ENCODE assay signal across 1 cellular context in genomic region chr22:50507421-50507990, GRCh38.
TF ChIP-seq lines count a peak whose summit lies in the region.

Gene LMF2, minus strand, starts transcription at chr22:50507702. Its CDS starts 27 bp downstream, at chr22:50507675.

TF ChIP-seq in HEK293, 187 proteins besides CTCF, POLR2A, EP300 and RAD21 (continued from another document):
- TF ChIP-seq ZNF2 (tag by site-specific recombination; IDR thresholded peaks at IDR 0.05): 0 out of 2 replicates have a peak, but pooled peaks have one; percentile 17
- no peak for TF ChIP-seq ZNF747 (tag by site-specific recombination; IDR thresholded peaks at IDR 0.05)
- TF ChIP-seq ZNF24 (tag by site-specific recombination; IDR thresholded peaks at IDR 0.05): 0 out of 2 replicates have a peak, but pooled peaks have one; percentile 42
- TF ChIP-seq ZFHX2 (tag by site-specific recombination; conservative IDR thresholded peaks at IDR 0.05): peak; percentile 31; the same call in 1 of the 2 replicates
- TF ChIP-seq SP2 (tag by site-specific recombination; IDR thresholded peaks at IDR 0.05): peak; percentile 38
- TF ChIP-seq ZNF610 (tag by site-specific recombination; IDR thresholded peaks at IDR 0.05; ENCODE audit: borderline replicate concordance): peak; percentile 56; the same call in 1 of the 2 replicates
- TF ChIP-seq YY2 (tag by site-specific recombination; IDR thresholded peaks at IDR 0.05): 0 out of 2 replicates have a peak, but pooled peaks have one; percentile 50
- peak; percentile 85 for TF ChIP-seq GLIS2 (tag by site-specific recombination; IDR thresholded peaks at IDR 0.05)
- TF ChIP-seq KLF1 (tag by site-specific recombination; IDR thresholded peaks at IDR 0.05): peak; percentile 63
- peak; percentile 53 for TF ChIP-seq PATZ1 (tag by site-specific recombination; IDR thresholded peaks at IDR 0.05)
- TF ChIP-seq EGR2 (tag by site-specific recombination; IDR thresholded peaks at IDR 0.05; ENCODE audit: low read depth): 0 out of 2 replicates have a peak, but pooled peaks have one; percentile 29
- no peak for TF ChIP-seq ZNF48 (tag by site-specific recombination; IDR thresholded peaks at IDR 0.05)
- peak; percentile 73 for TF ChIP-seq YY1 (tag by site-specific recombination; IDR thresholded peaks at IDR 0.05)
- peak; percentile 77; the same call in 1 of the 2 replicates for TF ChIP-seq ZNF341 (tag by site-specific recombination; IDR thresholded peaks at IDR 0.05; ENCODE audit: low read depth)
- peak; percentile 77; the same call in 1 of the 2 replicates for TF ChIP-seq KLF8 (tag by site-specific recombination; IDR thresholded peaks at IDR 0.05)
- peak; percentile 81; the same call in 1 of the 2 replicates for TF ChIP-seq HOXC10 (CRISPR knock-in tag; IDR thresholded peaks at IDR 0.05)
- peak; percentile 49 for TF ChIP-seq GLIS1 (tag by site-specific recombination; IDR thresholded peaks at IDR 0.05)
- peak; percentile 38; the same call in 1 of the 2 replicates for TF ChIP-seq PBX3 (CRISPR knock-in tag; IDR thresholded peaks at IDR 0.05)
- TF ChIP-seq ZNF26 (tag by site-specific recombination; IDR thresholded peaks at IDR 0.05): no peak
- peak; percentile 56; the same call in 1 of the 2 replicates for TF ChIP-seq OVOL3 (tag by site-specific recombination; IDR thresholded peaks at IDR 0.05)
- peak; percentile 27 for TF ChIP-seq ZNF398 (tag by site-specific recombination; IDR thresholded peaks at IDR 0.05)
- TF ChIP-seq ZXDB (tag by site-specific recombination; IDR thresholded peaks at IDR 0.05): peak; percentile 62
- peak; percentile 81; the same call in 1 of the 2 replicates for TF ChIP-seq KLF7 (tag by site-specific recombination; IDR thresholded peaks at IDR 0.05; ENCODE audit: borderline replicate concordance)
- TF ChIP-seq ZNF561 (tag by site-specific recombination; IDR thresholded peaks at IDR 0.05; ENCODE audit: borderline replicate concordance): peak; percentile 48; the same call in 1 of the 2 replicates
- TF ChIP-seq ZNF184 (tag by site-specific recombination; IDR thresholded peaks at IDR 0.05): no peak
